ENCODE assay signal across 26 cellular contexts in the genomic region with DNA sequence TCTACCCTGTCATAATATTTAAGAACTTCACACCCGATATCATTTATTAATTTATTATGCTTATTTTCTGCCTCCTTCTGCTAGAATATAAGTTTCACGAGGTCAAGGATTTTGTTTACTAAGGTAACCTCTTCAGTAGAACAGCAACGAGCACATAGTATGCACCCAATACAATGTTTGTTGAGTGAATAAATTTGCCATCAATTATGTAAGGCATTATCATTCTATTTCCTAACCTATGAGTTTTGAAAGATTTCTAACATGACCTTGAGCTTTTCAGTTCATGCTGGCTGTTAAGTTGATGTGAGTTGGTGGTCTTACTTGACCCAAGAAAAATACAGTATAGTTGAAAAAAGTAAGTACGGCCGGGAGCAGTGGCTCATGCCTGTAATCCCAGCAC.
A peak's percentile ranks its signal among the peaks of the same experiment; 100 is the strongest.
DNase-seq lines count a peak whose midpoint lies in the region; ATAC-seq, FAIRE-seq and TF ChIP-seq lines count a peak whose summit lies in the region.
"Had no signal": no experiment of that assay in that cellular context is flagged by ENCODE, and none has a peak within 500 bp of the region (broad histone marks: within the 10 kb centered on the region; RNA-seq: fewer than 3 reads in every experiment).

No MANE protein-coding gene starts in this region.

- peaks cover 33% of the 10 kb centered on the region for H3K4me1 ChIP-seq in A549
- peaks cover 19 to 26% of the 10 kb centered on the region in 2 donors for H3K4me1 ChIP-seq in gastrocnemius medialis
- no peaks in the 10 kb centered on the region for H3K4me1 ChIP-seq in vagina
- H3K4me1 ChIP-seq in naive thymus-derived CD4-positive, alpha-beta T cell (ENCODE audit: control insufficient read depth in 2 of 2, insufficient read depth in 2 of 2, low read length in 2 of 2): no peaks in the 10 kb centered on the region
- H3K4me1 ChIP-seq: BE2C; BLaER1 treated with 17β-estradiol and CSF1 and Interleukin-3, amounts not matched to agents 10 nM and 100 nM; HAP-1 had no signal

- H3K27ac ChIP-seq in A549 (peak overlapping the region; percentile 83 to 85; a peak in 5 of 6 replicates), gastrocnemius medialis (peak overlapping the region; percentile 79 to 86 (median 82)), vagina (peak overlapping the region; percentile 13)
- no peak overlapping the region for H3K27ac ChIP-seq in naive thymus-derived CD4-positive, alpha-beta T cell (ENCODE audit: low read depth, low read length)
- H3K27ac ChIP-seq: 22Rv1; BLaER1 treated with 17β-estradiol and CSF1 and Interleukin-3, amounts not matched to agents 10 nM and 100 nM had no signal

- H3K4me1 Mint-ChIP-seq in nephron progenitor cell: no peaks in the 10 kb centered on the region
- H3K4me1 Mint-ChIP-seq in naive thymus-derived CD4-positive, alpha-beta T cell: no peaks in the 10 kb centered on the region
- H3K4me1 Mint-ChIP-seq: CD14-positive monocyte; CD8-positive, alpha-beta memory T cell; GM23338 had no signal

- TF ChIP-seq RAD21 in A549 (conservative IDR thresholded peaks at IDR 0.05 in 1 of 2, IDR thresholded peaks at IDR 0.05 in 1 of 2): no peak

- ATAC-seq in A549 (no peak), gastrocnemius medialis (no peak), HG03175 (IDR thresholded peaks at IDR 0.05; ENCODE audit: unreplicated experiment) (no peak)
- ATAC-seq in naive thymus-derived CD4-positive, alpha-beta T cell: no peak
- ATAC-seq: GM23338 had no signal

- FAIRE-seq in A549 (lab: Jason Lieb, UNC): no peak
- FAIRE-seq: A204.1, D721Med, GM12891, GM18507, H54 had no signal

- H3K9me3 ChIP-seq in A549 (no peaks in the 10 kb centered on the region), gastrocnemius medialis (no peaks in the 10 kb centered on the region), vagina (no peaks in the 10 kb centered on the region)
- H3K9me3 ChIP-seq in naive thymus-derived CD4-positive, alpha-beta T cell (ENCODE audit: control insufficient read depth in 2 of 3, low read length in 3 of 3): no peaks in the 10 kb centered on the region
- H3K9me3 ChIP-seq: BE2C, HAP-1 had no signal

- no peak overlapping the region for H3K4me2 ChIP-seq in A549
- H3K4me2 ChIP-seq: BLaER1 treated with 17β-estradiol and CSF1 and Interleukin-3, amounts not matched to agents 10 nM and 100 nM; GM23338 had no signal

- POLR2A ChIA-PET in A549 (lab: Yijun Ruan, JAX): no interaction called here
- POLR2A ChIA-PET in naive thymus-derived CD4-positive, alpha-beta T cell (lab: Charles Lee): no interaction called here

- H3K27me3 ChIP-seq in gastrocnemius medialis (no peaks in the 10 kb centered on the region), vagina (no peaks in the 10 kb centered on the region)
- no peaks in the 10 kb centered on the region for H3K27me3 ChIP-seq in naive thymus-derived CD4-positive, alpha-beta T cell (ENCODE audit: control insufficient read depth in 2 of 2, insufficient read depth in 2 of 2, low read length in 2 of 2)
- H3K27me3 ChIP-seq: BE2C; BLaER1 treated with 17β-estradiol and CSF1 and Interleukin-3, amounts not matched to agents 10 nM and 100 nM had no signal

- WGBS in A549 (ENCODE audit: missing lambda C conversion rate): 86% methylated on average over 5 of the region's 5 CpGs

- intact Hi-C loops in gastrocnemius medialis (cut with DNase I; ENCODE audit: low total_unique reads): loop anchor here (10.0 kb wide), 1 partner anchor 358 kb away; no protein-coding TSS in a partner anchor
- intact Hi-C loops in vagina (cut with DNase I): no loop called here
- intact Hi-C loops in naive thymus-derived CD4-positive, alpha-beta T cell (cut with micrococcal nuclease): no loop called here

- H3K4me3 Mint-ChIP-seq in nephron progenitor cell: no peak overlapping the region
- no peak overlapping the region for H3K4me3 Mint-ChIP-seq in naive thymus-derived CD4-positive, alpha-beta T cell
- H3K4me3 Mint-ChIP-seq: CD14-positive monocyte; CD4-positive, alpha-beta T cell; CD8-positive, alpha-beta memory T cell; GM23338; HFFc6 had no signal

- H3K4me3 ChIP-seq in A549: no peak overlapping the region
- H3K4me3 ChIP-seq in gastrocnemius medialis: no peak overlapping the region
- no peak overlapping the region for H3K4me3 ChIP-seq in vagina
- no peak overlapping the region for H3K4me3 ChIP-seq in naive thymus-derived CD4-positive, alpha-beta T cell (ENCODE audit: low read length)
- H3K4me3 ChIP-seq: BLaER1 treated with 17β-estradiol and CSF1 and Interleukin-3, amounts not matched to agents 10 nM and 100 nM; GM23338; HAP-1 had no signal

- H3K27me3 Mint-ChIP-seq in nephron progenitor cell (ENCODE audit: low read depth, poor library complexity): no peaks in the 10 kb centered on the region
- peaks cover 0 to 6% (median 0%) of the 10 kb centered on the region in 5 donors for H3K27me3 Mint-ChIP-seq in naive thymus-derived CD4-positive, alpha-beta T cell
- H3K27me3 Mint-ChIP-seq: CD4-positive, alpha-beta T cell had no signal

- H3K27ac Mint-ChIP-seq in nephron progenitor cell: peak overlapping the region; percentile 23
- no peak overlapping the region for H3K27ac Mint-ChIP-seq in naive thymus-derived CD4-positive, alpha-beta T cell
- H3K27ac Mint-ChIP-seq: CD14-positive monocyte; CD4-positive, alpha-beta T cell; CD8-positive, alpha-beta memory T cell; GM23338; HFFc6 had no signal

- TF ChIP-seq POLR2A in A549 (IDR thresholded peaks at IDR 0.05; ENCODE audit: low read length) (no peak), gastrocnemius medialis (IDR thresholded peaks at IDR 0.05) (no peak), vagina (IDR thresholded peaks at IDR 0.05) (no peak)

- no peak for DNase-seq in A549 (ENCODE audit: low read depth in 1 of 2, low spot score in 1 of 2)
- no peak for DNase-seq in nephron progenitor cell
- DNase-seq in gastrocnemius medialis: no peak
- DNase-seq in vagina (ENCODE audit: extremely low spot score in 2 of 2): no peak
- DNase-seq in naive thymus-derived CD4-positive, alpha-beta T cell: no peak
- DNase-seq in activated T-cell treated with anti-CD3 and anti-CD28 coated beads, Interleukin-2, amount 50 U/mL, for 48 hours: no peak
- DNase-seq: ACHN; AML-193; BE2C; CD4-positive, alpha-beta T cell; CD8-positive, alpha-beta memory T cell; DMS53; DMS79 treated with DMSO at 0.1 percent for 48 hours; GF-D8; HFFc6 had no signal

- no peak for TF ChIP-seq EP300 in A549 (IDR thresholded peaks at IDR 0.05)

- peaks cover 4% of the 10 kb centered on the region for H3K9me3 Mint-ChIP-seq in nephron progenitor cell
- H3K9me3 Mint-ChIP-seq in naive thymus-derived CD4-positive, alpha-beta T cell: peaks cover 0 to 3% (median 0%) of the 10 kb centered on the region in 11 donors
- H3K9me3 Mint-ChIP-seq: CD4-positive, alpha-beta T cell had no signal

- H3K36me3 ChIP-seq in gastrocnemius medialis (no peaks in the 10 kb centered on the region), vagina (no peaks in the 10 kb centered on the region)
- no peaks in the 10 kb centered on the region for H3K36me3 ChIP-seq in naive thymus-derived CD4-positive, alpha-beta T cell (ENCODE audit: control insufficient read depth in 2 of 3, insufficient read depth in 3 of 3, low read length in 3 of 3)
- H3K36me3 ChIP-seq: BE2C; BLaER1 treated with 17β-estradiol and CSF1 and Interleukin-3, amounts not matched to agents 10 nM and 100 nM; HAP-1 had no signal

- in situ Hi-C loops in gastrocnemius medialis (cut with MboI; ENCODE audit: low sequenced_read_pairs in 4 of 4): no loop called here

- no peaks in the 10 kb centered on the region for H3K36me3 Mint-ChIP-seq in nephron progenitor cell (ENCODE audit: low read depth)
- H3K36me3 Mint-ChIP-seq in naive thymus-derived CD4-positive, alpha-beta T cell: no peaks in the 10 kb centered on the region
- H3K36me3 Mint-ChIP-seq: CD14-positive monocyte; CD8-positive, alpha-beta memory T cell had no signal

- no peak for TF ChIP-seq CTCF in A549 (IDR thresholded peaks at IDR 0.05)
- TF ChIP-seq CTCF in nephron progenitor cell (IDR thresholded peaks at IDR 0.05): no peak
- no peak for TF ChIP-seq CTCF in gastrocnemius medialis (IDR thresholded peaks at IDR 0.05 in 4 of 5, conservative IDR thresholded peaks at IDR 0.05 in 1 of 5)
- no peak for TF ChIP-seq CTCF in vagina (IDR thresholded peaks at IDR 0.05)

- CTCF ChIA-PET in A549 (lab: Yijun Ruan, JAX): interaction anchor here (1.1 kb wide), 1 partner anchor 64 kb away, joined by 3 read pairs; no protein-coding TSS in a partner anchor
- CTCF ChIA-PET in naive thymus-derived CD4-positive, alpha-beta T cell (lab: Charles Lee): no interaction called here

TF ChIP-seq in A549, 52 proteins besides CTCF, POLR2A, EP300 and RAD21:
- TF ChIP-seq NFE2L2 (conservative IDR thresholded peaks at IDR 0.05; ENCODE audit: low read length) (no peak), JUN (IDR thresholded peaks at IDR 0.05) (no peak), MYC (IDR thresholded peaks at IDR 0.05; ENCODE audit: borderline replicate concordance, low read length) (no peak), TFCP2L1 (CRISPR knock-in tag; IDR thresholded peaks at IDR 0.05) (no peak), ZFP36 (IDR thresholded peaks at IDR 0.05; ENCODE audit: borderline replicate concordance, partially characterized antibody) (no peak), TP53 (CRISPR knock-in tag; IDR thresholded peaks at IDR 0.05) (no peak), FOXS1 (CRISPR knock-in tag; IDR thresholded peaks at IDR 0.05) (no peak)
- TF ChIP-seq, protein P1, sequence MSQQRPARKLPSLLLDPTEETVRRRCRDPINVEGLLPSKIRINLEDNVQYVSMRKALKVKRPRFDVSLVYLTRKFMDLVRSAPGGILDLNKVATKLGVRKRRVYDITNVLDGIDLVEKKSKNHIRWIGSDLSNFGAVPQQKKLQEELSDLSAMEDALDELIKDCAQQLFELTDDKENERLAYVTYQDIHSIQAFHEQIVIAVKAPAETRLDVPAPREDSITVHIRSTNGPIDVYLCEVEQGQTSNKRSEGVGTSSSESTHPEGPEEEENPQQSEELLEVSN (IDR thresholded peaks at IDR 0.05; ENCODE audit: borderline replicate concordance, low read depth): no peak
- TF ChIP-seq, protein P2, sequence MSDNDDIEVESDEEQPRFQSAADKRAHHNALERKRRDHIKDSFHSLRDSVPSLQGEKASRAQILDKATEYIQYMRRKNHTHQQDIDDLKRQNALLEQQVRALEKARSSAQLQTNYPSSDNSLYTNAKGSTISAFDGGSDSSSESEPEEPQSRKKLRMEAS (IDR thresholded peaks at IDR 0.05): no peak
